ENCODE assay signal across 1 cellular context in the genomic region with DNA sequence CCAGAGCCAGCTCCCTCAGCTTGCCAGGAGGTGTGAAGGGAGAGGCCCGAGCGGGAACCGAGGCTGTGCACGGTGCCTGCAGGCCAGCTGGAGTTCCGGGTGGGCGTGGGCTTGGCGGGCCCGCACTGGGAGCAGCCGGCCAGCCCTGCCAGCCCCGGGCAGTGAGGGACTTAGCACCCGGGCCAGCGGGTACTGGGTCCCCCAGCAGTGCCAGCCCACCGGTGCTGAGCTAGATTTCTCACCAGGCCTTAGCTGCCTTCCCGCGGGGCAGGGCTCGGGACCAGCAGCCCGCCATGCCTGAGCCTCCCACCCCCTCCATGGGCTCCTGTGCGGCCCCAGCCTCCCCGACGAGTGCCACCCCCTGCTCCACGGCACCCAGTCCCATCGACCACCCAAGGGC.
DNase-seq lines count a peak whose midpoint lies in the region; ATAC-seq lines count a peak whose summit lies in the region.
"Not testable (repeated sequence)": the region's sequence is repeated elsewhere in the genome, so short reads cannot be mapped to it uniquely, and the experiment has no call there.

No MANE protein-coding gene starts in this region.

- peak; percentile 15 for ATAC-seq in stimulated activated naive CD8-positive, alpha-beta T cell treated with anti-CD3 and anti-CD28 coated beads, Interleukin-15, amount 100 ng/mL, for 72 hours

- DNase-seq in stimulated activated naive CD8-positive, alpha-beta T cell treated with anti-CD3 and anti-CD28 coated beads, Interleukin-15, amount 100 ng/mL, for 72 hours = not testable (repeated sequence)

- not testable (repeated sequence) for H3K27ac Mint-ChIP-seq in stimulated activated naive CD8-positive, alpha-beta T cell treated with anti-CD3 and anti-CD28 coated beads, Interleukin-15, amount 100 ng/mL, for 72 hours

- H3K9me3 Mint-ChIP-seq in stimulated activated naive CD8-positive, alpha-beta T cell treated with anti-CD3 and anti-CD28 coated beads, Interleukin-15, amount 100 ng/mL, for 72 hours = not testable (repeated sequence)

- H3K4me1 Mint-ChIP-seq in stimulated activated naive CD8-positive, alpha-beta T cell treated with anti-CD3 and anti-CD28 coated beads, Interleukin-15, amount 100 ng/mL, for 72 hours = not testable (repeated sequence)

- not testable (repeated sequence) for H3K4me3 Mint-ChIP-seq in stimulated activated naive CD8-positive, alpha-beta T cell treated with anti-CD3 and anti-CD28 coated beads, Interleukin-15, amount 100 ng/mL, for 72 hours

- not testable (repeated sequence) for H3K27me3 Mint-ChIP-seq in stimulated activated naive CD8-positive, alpha-beta T cell treated with anti-CD3 and anti-CD28 coated beads, Interleukin-15, amount 100 ng/mL, for 72 hours
